ENCODE assay signal across 1 cellular context in genomic region chr12:104986022-104986941, GRCh38.
TF ChIP-seq lines count a peak whose summit lies in the region.

TSS of gene NOPCHAP1 (plus strand) at chr12:104986316. CDS start at chr12:104986353, 37 bp downstream.

TF ChIP-seq in HepG2, 621 proteins besides CTCF, POLR2A, EP300 and RAD21 (continued from another document and continues in another):
- TF ChIP-seq DZIP1 (CRISPR knock-in tag; IDR thresholded peaks at IDR 0.05) (no peak), MBNL3 (CRISPR knock-in tag; conservative IDR thresholded peaks at IDR 0.05) (no peak), NFIB (CRISPR knock-in tag; IDR thresholded peaks at IDR 0.05; ENCODE audit: borderline replicate concordance) (no peak), ZNF281 (CRISPR knock-in tag; IDR thresholded peaks at IDR 0.05; ENCODE audit: borderline replicate concordance) (no peak), ZNF292 (CRISPR knock-in tag; IDR thresholded peaks at IDR 0.05; ENCODE audit: borderline replicate concordance, low read depth) (0 out of 2 replicates have a peak, but pooled peaks have one; percentile 14), ZNF782 (CRISPR knock-in tag; IDR thresholded peaks at IDR 0.05; ENCODE audit: borderline replicate concordance) (no peak), THRA (CRISPR knock-in tag; IDR thresholded peaks at IDR 0.05; ENCODE audit: borderline replicate concordance) (no peak), ZNF460 (CRISPR knock-in tag; IDR thresholded peaks at IDR 0.05; ENCODE audit: borderline replicate concordance) (no peak), ZXDC (CRISPR knock-in tag; IDR thresholded peaks at IDR 0.05) (0 out of 2 replicates have a peak, but pooled peaks have one; percentile 23), E2F2 (CRISPR knock-in tag; IDR thresholded peaks at IDR 0.05; ENCODE audit: borderline replicate concordance) (no peak), MTF2 (CRISPR knock-in tag; IDR thresholded peaks at IDR 0.05; ENCODE audit: borderline replicate concordance) (no peak), THYN1 (CRISPR knock-in tag; IDR thresholded peaks at IDR 0.05; ENCODE audit: borderline replicate concordance, low read depth) (no peak), ZNF225 (CRISPR knock-in tag; IDR thresholded peaks at IDR 0.05) (0 out of 2 replicates have a peak, but pooled peaks have one; percentile 75), GABPB1 (CRISPR knock-in tag; IDR thresholded peaks at IDR 0.05) (peak; percentile 83), CAMTA2 (CRISPR knock-in tag; IDR thresholded peaks at IDR 0.05; ENCODE audit: borderline replicate concordance) (no peak; the same call in 1 of the 2 replicates), ZNF441 (CRISPR knock-in tag; IDR thresholded peaks at IDR 0.05; ENCODE audit: borderline replicate concordance) (no peak), ZNF709 (CRISPR knock-in tag; IDR thresholded peaks at IDR 0.05) (no peak), SRSF4 (IDR thresholded peaks at IDR 0.05; ENCODE audit: low read depth, low read length, poor library complexity, severe bottlenecking) (no peak), ZNF839 (CRISPR knock-in tag; IDR thresholded peaks at IDR 0.05; ENCODE audit: borderline replicate concordance) (no peak), HOXA5 (CRISPR knock-in tag; IDR thresholded peaks at IDR 0.05) (0 out of 2 replicates have a peak, but pooled peaks have one; percentile 49), TEAD2 (CRISPR knock-in tag; IDR thresholded peaks at IDR 0.05) (no peak), RARA (CRISPR knock-in tag; IDR thresholded peaks at IDR 0.05) (no peak), JUND (CRISPR knock-in tag; IDR thresholded peaks at IDR 0.05) (no peak), GATAD2A (CRISPR knock-in tag; IDR thresholded peaks at IDR 0.05) (no peak), THAP9 (CRISPR knock-in tag; IDR thresholded peaks at IDR 0.05; ENCODE audit: borderline replicate concordance) (peak; percentile 35; the same call in 1 of the 2 replicates), TGIF2 (CRISPR knock-in tag; IDR thresholded peaks at IDR 0.05) (peak; percentile 31; the same call in 1 of the 2 replicates), AKNA (CRISPR knock-in tag; IDR thresholded peaks at IDR 0.05; ENCODE audit: borderline replicate concordance) (no peak), ZNF121 (CRISPR knock-in tag; IDR thresholded peaks at IDR 0.05) (no peak), ZNF12 (CRISPR knock-in tag; IDR thresholded peaks at IDR 0.05) (no peak; the same call in 1 of the 2 replicates), ZNF792 (CRISPR knock-in tag; IDR thresholded peaks at IDR 0.05) (no peak), ETV6 (CRISPR knock-in tag; conservative IDR thresholded peaks at IDR 0.05) (0 out of 2 replicates have a peak, but pooled peaks have one; percentile 49), TEAD3 (CRISPR knock-in tag; optimal IDR thresholded peaks at IDR 0.05; ENCODE audit: borderline replicate concordance) (peak; percentile 49), ZNF747 (CRISPR knock-in tag; IDR thresholded peaks at IDR 0.05; ENCODE audit: borderline replicate concordance) (no peak), ESRRA (CRISPR knock-in tag; IDR thresholded peaks at IDR 0.05; ENCODE audit: low read depth) (no peak), PRDM4 (CRISPR knock-in tag; IDR thresholded peaks at IDR 0.05; ENCODE audit: borderline replicate concordance) (no peak), YY1 (IDR thresholded peaks at IDR 0.05; ENCODE audit: insufficient read depth, insufficient replicate concordance, low read depth, low read length) (peak; percentile 72)
